1 cellular context compared by ENCODE assay signal in the genomic region with DNA sequence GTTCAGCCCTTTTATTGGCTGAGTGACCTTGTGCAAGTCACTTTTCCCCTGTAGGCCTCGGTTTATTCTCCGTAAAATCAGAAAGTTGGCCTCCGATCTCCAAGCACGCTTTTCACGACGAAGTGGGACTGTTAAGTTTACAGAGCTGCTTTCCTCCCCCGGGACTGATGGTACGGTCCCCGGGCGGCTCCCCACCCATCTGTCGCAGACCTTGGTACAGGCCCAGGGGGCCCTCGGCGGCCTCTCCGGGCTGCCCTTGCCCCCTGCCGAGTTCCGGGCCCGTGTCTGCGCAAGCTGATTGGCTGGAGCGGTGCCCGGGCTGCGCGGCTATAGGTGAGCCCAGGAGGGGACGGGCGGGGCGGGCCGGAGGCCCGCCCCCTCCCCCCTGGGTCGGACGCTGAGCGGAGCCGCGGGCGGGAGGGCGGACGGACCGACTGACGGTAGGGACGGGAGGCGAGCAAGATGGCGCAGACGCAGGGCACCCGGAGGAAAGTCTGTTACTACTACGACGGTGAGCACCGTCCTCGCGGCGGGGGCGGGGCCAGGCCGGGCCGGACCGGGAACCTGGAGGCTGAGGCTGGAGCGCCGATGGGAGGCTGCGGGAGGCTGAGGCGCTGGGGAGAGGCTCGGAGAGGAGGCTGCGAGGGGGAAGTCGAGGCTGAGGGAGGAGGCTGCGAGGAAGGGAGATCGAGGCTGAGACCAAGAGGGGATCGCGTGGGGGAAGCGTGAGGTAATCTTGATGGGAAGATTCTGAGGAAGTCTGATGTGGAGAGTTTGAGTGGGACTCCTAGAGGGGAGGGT.
TF ChIP-seq lines count a peak whose summit lies in the region.

A gene (plus strand): TSS at position 376 of the 801 bp plus-strand sequence. CDS start 87 bp downstream, at position 463.

TF ChIP-seq in K562, 482 proteins besides CTCF, POLR2A, EP300 and RAD21 (continued from another document):
- TF ChIP-seq, protein P1, sequence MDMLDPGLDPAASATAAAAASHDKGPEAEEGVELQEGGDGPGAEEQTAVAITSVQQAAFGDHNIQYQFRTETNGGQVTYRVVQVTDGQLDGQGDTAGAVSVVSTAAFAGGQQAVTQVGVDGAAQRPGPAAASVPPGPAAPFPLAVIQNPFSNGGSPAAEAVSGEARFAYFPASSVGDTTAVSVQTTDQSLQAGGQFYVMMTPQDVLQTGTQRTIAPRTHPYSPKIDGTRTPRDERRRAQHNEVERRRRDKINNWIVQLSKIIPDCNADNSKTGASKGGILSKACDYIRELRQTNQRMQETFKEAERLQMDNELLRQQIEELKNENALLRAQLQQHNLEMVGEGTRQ (CRISPR knock-in tag; IDR thresholded peaks at IDR 0.05) = no peak
- TF ChIP-seq, protein P2, sequence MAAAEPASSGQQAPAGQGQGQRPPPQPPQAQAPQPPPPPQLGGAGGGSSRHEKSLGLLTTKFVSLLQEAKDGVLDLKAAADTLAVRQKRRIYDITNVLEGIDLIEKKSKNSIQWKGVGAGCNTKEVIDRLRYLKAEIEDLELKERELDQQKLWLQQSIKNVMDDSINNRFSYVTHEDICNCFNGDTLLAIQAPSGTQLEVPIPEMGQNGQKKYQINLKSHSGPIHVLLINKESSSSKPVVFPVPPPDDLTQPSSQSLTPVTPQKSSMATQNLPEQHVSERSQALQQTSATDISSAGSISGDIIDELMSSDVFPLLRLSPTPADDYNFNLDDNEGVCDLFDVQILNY (CRISPR knock-in tag; IDR thresholded peaks at IDR 0.05) = no peak
- TF ChIP-seq SIN3A (IDR thresholded peaks at IDR 0.05; ENCODE audit: borderline replicate concordance in 2 of 2, control insufficient read depth in 1 of 2, low read depth in 2 of 2, low read length in 2 of 2) = peak in 1 of 2 experiments; percentile 31; a peak in 2 of 4 replicates
- TF ChIP-seq, protein P3, sequence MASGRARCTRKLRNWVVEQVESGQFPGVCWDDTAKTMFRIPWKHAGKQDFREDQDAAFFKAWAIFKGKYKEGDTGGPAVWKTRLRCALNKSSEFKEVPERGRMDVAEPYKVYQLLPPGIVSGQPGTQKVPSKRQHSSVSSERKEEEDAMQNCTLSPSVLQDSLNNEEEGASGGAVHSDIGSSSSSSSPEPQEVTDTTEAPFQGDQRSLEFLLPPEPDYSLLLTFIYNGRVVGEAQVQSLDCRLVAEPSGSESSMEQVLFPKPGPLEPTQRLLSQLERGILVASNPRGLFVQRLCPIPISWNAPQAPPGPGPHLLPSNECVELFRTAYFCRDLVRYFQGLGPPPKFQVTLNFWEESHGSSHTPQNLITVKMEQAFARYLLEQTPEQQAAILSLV (tag; IDR thresholded peaks at IDR 0.05) = no peak
- no peak for TF ChIP-seq ZNF274 (IDR thresholded peaks at IDR 0.05; ENCODE audit: borderline replicate concordance, low read depth, low read length)
- TF ChIP-seq ETS2 (tag; IDR thresholded peaks at IDR 0.05; ENCODE audit: borderline replicate concordance, poor library complexity, severe bottlenecking) = no peak
- TF ChIP-seq ZNF143 (CRISPR knock-in tag; IDR thresholded peaks at IDR 0.05) = no peak
- TF ChIP-seq ZFP1 (CRISPR knock-in tag; IDR thresholded peaks at IDR 0.05) = no peak
- peak; percentile 38; the same call in 1 of the 2 replicates for TF ChIP-seq TEAD4 (IDR thresholded peaks at IDR 0.05; ENCODE audit: low read length)
- TF ChIP-seq TEAD4 (CRISPR knock-in tag; IDR thresholded peaks at IDR 0.05; ENCODE audit: borderline replicate concordance) = no peak
- TF ChIP-seq KAT8 (IDR thresholded peaks at IDR 0.05; ENCODE audit: low read depth) = no peak
- TF ChIP-seq, protein P4, sequence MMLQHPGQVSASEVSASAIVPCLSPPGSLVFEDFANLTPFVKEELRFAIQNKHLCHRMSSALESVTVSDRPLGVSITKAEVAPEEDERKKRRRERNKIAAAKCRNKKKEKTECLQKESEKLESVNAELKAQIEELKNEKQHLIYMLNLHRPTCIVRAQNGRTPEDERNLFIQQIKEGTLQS (IDR thresholded peaks at IDR 0.05) = no peak
- TF ChIP-seq, protein P4 (CRISPR knock-in tag; conservative IDR thresholded peaks at IDR 0.05) = peak; percentile 7; the same call in 1 of the 2 replicates
- TF ChIP-seq SLC30A9 (CRISPR knock-in tag; IDR thresholded peaks at IDR 0.05) = no peak
- TF ChIP-seq HSF4 (CRISPR knock-in tag; IDR thresholded peaks at IDR 0.05; ENCODE audit: borderline replicate concordance) = no peak
- no peak; the same call in 1 of the 2 replicates for TF ChIP-seq KLF1 (tag; IDR thresholded peaks at IDR 0.05)
- no peak for TF ChIP-seq GABPB2 (CRISPR knock-in tag; conservative IDR thresholded peaks at IDR 0.05)
- TF ChIP-seq PPARD (CRISPR knock-in tag; IDR thresholded peaks at IDR 0.05) = no peak
- peak; percentile 79 for TF ChIP-seq CHD2 (IDR thresholded peaks at IDR 0.05; ENCODE audit: low read depth, low read length)
- peak; percentile 41; the same call in 1 of the 2 replicates for TF ChIP-seq CBX1 (IDR thresholded peaks at IDR 0.05; ENCODE audit: low read depth)
- no peak; the same call in 1 of the 2 replicates for TF ChIP-seq ZNF780A (CRISPR knock-in tag; IDR thresholded peaks at IDR 0.05)
- TF ChIP-seq, protein P5, sequence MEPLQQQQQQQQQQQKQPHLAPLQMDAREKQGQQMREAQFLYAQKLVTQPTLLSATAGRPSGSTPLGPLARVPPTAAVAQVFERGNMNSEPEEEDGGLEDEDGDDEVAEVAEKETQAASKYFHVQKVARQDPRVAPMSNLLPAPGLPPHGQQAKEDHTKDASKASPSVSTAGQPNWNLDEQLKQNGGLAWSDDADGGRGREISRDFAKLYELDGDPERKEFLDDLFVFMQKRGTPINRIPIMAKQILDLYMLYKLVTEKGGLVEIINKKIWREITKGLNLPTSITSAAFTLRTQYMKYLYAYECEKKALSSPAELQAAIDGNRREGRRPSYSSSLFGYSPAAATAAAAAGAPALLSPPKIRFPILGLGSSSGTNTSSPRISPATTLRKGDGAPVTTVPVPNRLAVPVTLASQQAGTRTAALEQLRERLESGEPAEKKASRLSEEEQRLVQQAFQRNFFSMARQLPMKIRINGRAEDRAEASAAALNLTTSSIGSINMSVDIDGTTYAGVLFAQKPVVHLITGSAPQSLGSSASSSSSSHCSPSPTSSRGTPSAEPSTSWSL (CRISPR knock-in tag; IDR thresholded peaks at IDR 0.05; ENCODE audit: borderline replicate concordance) = 0 out of 2 replicates have a peak, but pooled peaks have one; percentile 37
- TF ChIP-seq FOXM1 (IDR thresholded peaks at IDR 0.05; ENCODE audit: low read depth) = peak; percentile 61
- TF ChIP-seq FOXM1 (CRISPR knock-in tag; IDR thresholded peaks at IDR 0.05; ENCODE audit: low read depth) = peak; percentile 86; the same call in 1 of the 2 replicates
- no peak for TF ChIP-seq ZNF699 (CRISPR knock-in tag; IDR thresholded peaks at IDR 0.05; ENCODE audit: insufficient replicate concordance)
- no peak for TF ChIP-seq ZNF146 (CRISPR knock-in tag; IDR thresholded peaks at IDR 0.05; ENCODE audit: unreplicated experiment)
- peak; percentile 82 for TF ChIP-seq HDAC2 (IDR thresholded peaks at IDR 0.05)
- peak; percentile 71 to 92; a peak in 3 of 4 replicates for TF ChIP-seq KDM1A (IDR thresholded peaks at IDR 0.05)
- no peak; the same call in none of the 2 replicates for TF ChIP-seq ETV5 (CRISPR knock-in tag; IDR thresholded peaks at IDR 0.05; ENCODE audit: low read depth)
- TF ChIP-seq TOE1 (IDR thresholded peaks at IDR 0.05; ENCODE audit: borderline replicate concordance) = peak; percentile 76; the same call in 1 of the 2 replicates
- no peak for TF ChIP-seq TOE1 (CRISPR knock-in tag; IDR thresholded peaks at IDR 0.05; ENCODE audit: borderline replicate concordance, low read depth)
- TF ChIP-seq ZNF134 (CRISPR knock-in tag; conservative IDR thresholded peaks at IDR 0.05) = no peak
